Comparison of ENCODE assay signal across 14 cellular contexts in the genomic region with DNA sequence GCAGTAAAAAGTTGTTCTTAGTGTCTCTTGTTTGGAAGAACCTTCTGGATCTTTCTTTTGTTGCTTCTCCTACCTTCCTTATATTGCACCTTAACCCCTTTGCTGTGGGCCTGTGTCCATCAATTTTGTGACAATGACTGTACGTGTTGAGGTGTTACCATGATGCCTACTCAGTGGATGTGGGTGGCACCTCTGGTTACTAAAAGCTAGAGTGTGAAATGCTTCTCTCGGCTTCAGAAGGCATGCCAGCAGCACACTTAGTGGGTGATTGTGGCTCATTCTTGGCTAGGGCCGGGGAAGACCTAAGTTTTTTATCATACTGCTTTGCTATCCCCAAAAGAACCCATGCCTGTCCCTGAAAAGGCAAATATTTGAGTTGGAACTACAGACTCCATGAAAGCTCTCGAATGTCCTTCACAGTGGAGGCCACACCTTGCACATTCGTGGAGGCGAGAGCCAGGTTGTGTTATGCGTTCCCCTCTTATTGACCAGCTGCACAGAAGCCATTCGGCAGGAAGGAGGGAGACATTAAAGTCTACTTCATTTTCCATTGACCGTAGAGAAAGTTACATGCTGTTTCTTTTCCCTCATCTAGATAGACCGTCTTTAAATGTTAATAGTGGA.
DNase-seq lines count a peak whose midpoint lies in the region; ATAC-seq and TF ChIP-seq lines count a peak whose summit lies in the region.
"Had no signal": no experiment of that assay in that cellular context is flagged by ENCODE, and none has a peak within 500 bp of the region (broad histone marks: within the 10 kb centered on the region; RNA-seq: fewer than 3 reads in every experiment).

No MANE protein-coding gene starts in this region.

- TF ChIP-seq EP300 in upper lobe of left lung (IDR thresholded peaks at IDR 0.05), result no peak

- no peaks in the 10 kb centered on the region for H3K4me1 ChIP-seq in right cardiac atrium (ENCODE audit: control insufficient read depth, insufficient read depth, low read length)
- H3K4me1 ChIP-seq in left lung, result peaks cover 0 to 2% of the 10 kb centered on the region in 2 donors
- peaks cover 0 to 13% (median 7%) of the 10 kb centered on the region in 4 donors for H3K4me1 ChIP-seq in upper lobe of left lung
- H3K4me1 ChIP-seq: BE2C, HAP-1 had no signal

- H3K4me3 ChIP-seq in right cardiac atrium (ENCODE audit: low read length) (no peak overlapping the region), left lung (no peak overlapping the region), upper lobe of left lung (no peak overlapping the region)
- H3K4me3 ChIP-seq: GM23248, HAP-1 had no signal

- TF ChIP-seq POLR2A in upper lobe of left lung (IDR thresholded peaks at IDR 0.05) (no peak), GM18505 (IDR thresholded peaks at IDR 0.05; ENCODE audit: borderline replicate concordance, extremely low read depth, insufficient read depth, insufficient read length) (no peak)

- TF ChIP-seq CTCF in left lung (IDR thresholded peaks at IDR 0.05) (no peak), upper lobe of left lung (IDR thresholded peaks at IDR 0.05) (no peak)

- 86% methylated on average over 10 of the region's 10 CpGs for WGBS in right cardiac atrium
- 74 to 77% methylated on average over 10 of the region's 10 CpGs for WGBS in upper lobe of left lung, 2 donors

- H3K9me3 ChIP-seq in right cardiac atrium (ENCODE audit: control insufficient read depth, low read length) (no peaks in the 10 kb centered on the region), left lung (no peaks in the 10 kb centered on the region), upper lobe of left lung (no peaks in the 10 kb centered on the region)
- H3K9me3 ChIP-seq: BE2C, HAP-1 had no signal

- H3K27me3 ChIP-seq in right cardiac atrium (ENCODE audit: control insufficient read depth, insufficient read depth), result no peaks in the 10 kb centered on the region
- no peaks in the 10 kb centered on the region for H3K27me3 ChIP-seq in left lung
- H3K27me3 ChIP-seq in upper lobe of left lung, result no peaks in the 10 kb centered on the region
- H3K27me3 ChIP-seq: BE2C had no signal

- H3K27ac ChIP-seq in right cardiac atrium (ENCODE audit: low read length) (no peak overlapping the region), left lung (no peak overlapping the region), upper lobe of left lung (no peak overlapping the region)
- H3K27ac ChIP-seq: GM23248 had no signal

- ATAC-seq in right cardiac atrium (peak; percentile 42 to 56), left lung (peak; percentile 89), upper lobe of left lung (ENCODE audit: low FRiP score in 2 of 2) (peak; percentile 13 to 38), GM18505 (IDR thresholded peaks at IDR 0.05; ENCODE audit: unreplicated experiment) (no peak)

- intact Hi-C loops in right cardiac atrium (cut with DNase I), result no loop called here
- intact Hi-C loops in cardiac septum (cut with DNase I), result no loop called here
- intact Hi-C loops in left lung (cut with DNase I), result no loop called here

- DNase-seq in right cardiac atrium (no peak), cardiac septum (ENCODE audit: low spot score) (no peak), left lung (peak in 1 of 2 donors; percentile 37), upper lobe of left lung (peak in 1 of 2 donors; percentile 43), NCI-H774 (lab: John Stamatoyannopoulos, UW) (no peak)
- DNase-seq: ACHN; BE2C; C1 segment of cervical spinal cord; CD4-positive, CD25-positive, alpha-beta regulatory T cell; CD8-positive, alpha-beta memory T cell; COR-L47; GM23248 had no signal

- no peaks in the 10 kb centered on the region for H3K36me3 ChIP-seq in left lung
- no peaks in the 10 kb centered on the region for H3K36me3 ChIP-seq in upper lobe of left lung
- H3K36me3 ChIP-seq: BE2C, HAP-1 had no signal
